In genomic region chr17:14205992-14206461, GRCh38 we compare ENCODE assay signal across 10 cellular contexts. TPM values are rescaled to one million over a fixed set of nuclear protein-coding genes. Genes with fewer than 3 reads are reported as not detected.
A peak's percentile ranks its signal among the peaks of the same experiment; 100 is the strongest.
DNase-seq lines count a peak whose midpoint lies in the region; ATAC-seq and TF ChIP-seq lines count a peak whose summit lies in the region.
"Had no signal": no experiment of that assay in that cellular context is flagged by ENCODE, and none has a peak within 500 bp of the region (broad histone marks: within the 10 kb centered on the region; RNA-seq: fewer than 3 reads in every experiment).

No MANE protein-coding gene starts in this region.

- no peaks in the 10 kb centered on the region for H3K27me3 ChIP-seq in CD8-positive, alpha-beta T cell (ENCODE audit: insufficient read depth, low read length)
- H3K27me3 ChIP-seq in prostate gland (replicated peaks; ENCODE audit: insufficient read depth) (no peaks in the 10 kb centered on the region), uterus (no peaks in the 10 kb centered on the region)

- peaks cover 64% of the 10 kb centered on the region for H3K4me1 Mint-ChIP-seq in CD8-positive, alpha-beta T cell (ENCODE audit: low read depth)

- POLR2A ChIA-PET in CD8-positive, alpha-beta T cell (lab: Charles Lee), result interaction anchor here (1.7 kb wide), 1 partner anchor 96 kb away, joined by 5 read pairs; no protein-coding TSS in a partner anchor

- TF ChIP-seq POLR2A in prostate gland (IDR thresholded peaks at IDR 0.05) (no peak), uterus (IDR thresholded peaks at IDR 0.05) (no peak)

- no peak overlapping the region for H3K4me3 ChIP-seq in CD8-positive, alpha-beta T cell (ENCODE audit: low read depth, low read length)
- H3K4me3 ChIP-seq in prostate gland (no peak overlapping the region), uterus (no peak overlapping the region)

- intact Hi-C loops in CD8-positive, alpha-beta T cell (cut with DNase I, micrococcal nuclease), result loop anchor here in 1 of 2 experiments (10.0 kb wide), 1 partner anchor 51 kb away; no protein-coding TSS in a partner anchor
- intact Hi-C loops in prostate gland (cut with DNase I), result no loop called here
- intact Hi-C loops in uterus (cut with DNase I; ENCODE audit: low total_unique reads), result no loop called here

- CTCF ChIA-PET in CD8-positive, alpha-beta T cell (lab: Charles Lee), result interaction anchor here (0.7 to 1.6 kb wide), 3 partner anchors 96 to 720 kb away, joined by 3 to 4 read pairs (median 3); no protein-coding TSS in a partner anchor

- H3K36me3 Mint-ChIP-seq in CD8-positive, alpha-beta T cell, result peaks cover 34% of the 10 kb centered on the region

- no peak overlapping the region for H3K27ac ChIP-seq in CD8-positive, alpha-beta T cell (ENCODE audit: low read depth, low read length)
- H3K27ac ChIP-seq in prostate gland, result no peak overlapping the region
- H3K27ac ChIP-seq in uterus, result no peak overlapping the region
- H3K27ac ChIP-seq: HL-60 had no signal

- peaks cover 59% of the 10 kb centered on the region for H3K4me1 ChIP-seq in CD8-positive, alpha-beta T cell (ENCODE audit: insufficient read depth, low read length)
- H3K4me1 ChIP-seq in prostate gland (replicated peaks) (no peaks in the 10 kb centered on the region), uterus (no peaks in the 10 kb centered on the region)

- TF ChIP-seq CTCF in CD8-positive, alpha-beta T cell (IDR thresholded peaks at IDR 0.05), result no peak
- TF ChIP-seq CTCF in prostate gland (IDR thresholded peaks at IDR 0.05) (no peak), uterus (IDR thresholded peaks at IDR 0.05) (no peak)

- peak overlapping the region; percentile 86 for H3K27ac Mint-ChIP-seq in CD8-positive, alpha-beta T cell

- peak; percentile 57 for ATAC-seq in CD8-positive, alpha-beta T cell
- ATAC-seq in GM18861 (IDR thresholded peaks at IDR 0.05; ENCODE audit: unreplicated experiment), result no peak

- H3K36me3 ChIP-seq in CD8-positive, alpha-beta T cell (ENCODE audit: insufficient read depth, low read length), result peaks cover 4% of the 10 kb centered on the region
- H3K36me3 ChIP-seq in prostate gland (no peaks in the 10 kb centered on the region), uterus (no peaks in the 10 kb centered on the region)

- no peaks in the 10 kb centered on the region for H3K9me3 ChIP-seq in CD8-positive, alpha-beta T cell (ENCODE audit: low read length)
- H3K9me3 ChIP-seq in prostate gland (no peaks in the 10 kb centered on the region), uterus (no peaks in the 10 kb centered on the region)

- H3K4me3 Mint-ChIP-seq in CD8-positive, alpha-beta T cell, result peak overlapping the region; percentile 52

- H3K9me3 Mint-ChIP-seq in CD8-positive, alpha-beta T cell, result no peaks in the 10 kb centered on the region

- whole genome bisulfite sequencing in prostate gland, result 37% methylated on average over 13 of the region's 13 CpGs

- in situ Hi-C loops in T47D (cut with HindIII; ENCODE audit: low pct_unique_long_range_greater_than_20kb, low sequenced_read_pairs), result no loop called here

- H3K27me3 Mint-ChIP-seq in CD8-positive, alpha-beta T cell (ENCODE audit: low read depth), result no peaks in the 10 kb centered on the region

- DNase-seq in CD8-positive, alpha-beta T cell, result peak; percentile 41 to 85 (median 76)
- peak in 3 of 5 experiments; percentile 70 to 96 (median 82) for DNase-seq in T-helper 2 cell
- DNase-seq in T47D (ENCODE audit: low read depth in 1 of 2, low spot score in 1 of 2), result peak; percentile 58 to 81
- peak; percentile 94 for DNase-seq in prostate gland (ENCODE audit: low spot score)
- DNase-seq in uterus, result no peak
- DNase-seq in HCEC 1CT, result no peak
- no peak for DNase-seq in islet precursor cell
- DNase-seq: DND-41 had no signal

RNA-seq across cellular contexts. Expression of gene CDRT15, which starts 30.6 kb away (rescaled TPM):
- total RNA-seq in CD8-positive, alpha-beta T cell, result not detected
- not detected for total RNA-seq in prostate gland
- not detected for total RNA-seq in uterus

Comparison
In these comparisons a context has a peak if more than half of its experiments do, and no peak if none do; other contexts are left out.
1. DNase-seq: peak in CD8-positive, alpha-beta T cell (7 of 7), T-helper 2 cell (3 of 5), T47D (2 of 2) and prostate gland (single experiment); none in uterus (0 of 2), HCEC 1CT (single experiment) and islet precursor cell (single experiment).